22 cellular contexts compared by ENCODE assay signal in genomic region chr15:66131200-66131599, GRCh38.
DNase-seq lines count a peak whose midpoint lies in the region; ATAC-seq and TF ChIP-seq lines count a peak whose summit lies in the region.
"Had no signal": no experiment of that assay in that cellular context is flagged by ENCODE, and none has a peak within 500 bp of the region (broad histone marks: within the 10 kb centered on the region; RNA-seq: fewer than 3 reads in every experiment).

No MANE protein-coding gene starts in this region.

- H3K4me3 ChIP-seq in right atrium auricular region (no peak overlapping the region), upper lobe of right lung (no peak overlapping the region)
- H3K4me3 ChIP-seq: coronary artery, esophagus squamous epithelium, gastrocnemius medialis, skin epidermis, uterus had no signal

- TF ChIP-seq CTCF in right atrium auricular region (IDR thresholded peaks at IDR 0.05) (no peak), upper lobe of right lung (IDR thresholded peaks at IDR 0.05) (no peak)

- H3K4me1 ChIP-seq in right atrium auricular region (peaks cover 0 to 7% of the 10 kb centered on the region in 2 donors), upper lobe of right lung (peaks cover 3% of the 10 kb centered on the region)
- H3K4me1 ChIP-seq: esophagus squamous epithelium, gastrocnemius medialis, uterus had no signal

- DNase-seq in Right ventricle myocardium inferior (ENCODE audit: missing footprints), result peak; percentile 28
- no peak for DNase-seq in right atrium auricular region (ENCODE audit: low spot score)
- peak; percentile 79 for DNase-seq in NCI-H524 treated with DMSO at 0.1 percent for 48 hours (lab: John Stamatoyannopoulos, UW)
- DNase-seq in left ventricle myocardium superior, result no peak
- DNase-seq in upper lobe of right lung, result no peak
- no peak for DNase-seq in stimulated activated naive CD4-positive, alpha-beta T cell treated with Interleukin-2 at 50 U/mL for 16 hours (lab: John Stamatoyannopoulos, UW)
- DNase-seq in AG08396 (ENCODE audit: low spot score), result no peak
- DNase-seq: activated CD4-positive, alpha-beta T cell treated with anti-CD3 and anti-CD28 coated beads, Interleukin-2, amount 50 U/mL, for 1 hour; activated CD8-positive, alpha-beta memory T cell treated with anti-CD3 and anti-CD28 coated beads, Interleukin-2, amount 10 ng/mL, durations not matched to agents 7 days and 5 days; activated naive CD4-positive, alpha-beta T cell treated with Interleukin-2 at 50 U/mL for 16 hours; activated T-cell treated with anti-CD3 and anti-CD28 coated beads, Interleukin-2, amount 50 U/mL, for 72 hours; Calu3; endodermal cell; esophagus squamous epithelium; gastrocnemius medialis; hippocampal formation; NCI-H2081; T-helper 9 cell; uterus had no signal

- no peak overlapping the region for H3K27ac ChIP-seq in right atrium auricular region
- no peak overlapping the region for H3K27ac ChIP-seq in upper lobe of right lung
- H3K27ac ChIP-seq: coronary artery, esophagus squamous epithelium, gastrocnemius medialis, skin epidermis, uterus had no signal

- intact Hi-C loops in Right ventricle myocardium inferior (cut with DNase I), result no loop called here
- intact Hi-C loops in left ventricle myocardium superior (cut with micrococcal nuclease), result no loop called here
- intact Hi-C loops in upper lobe of right lung (cut with DNase I), result no loop called here

- H3K27me3 ChIP-seq in right atrium auricular region (no peaks in the 10 kb centered on the region), upper lobe of right lung (no peaks in the 10 kb centered on the region)
- H3K27me3 ChIP-seq: gastrocnemius medialis, uterus had no signal

- ATAC-seq in Right ventricle myocardium inferior, result peak; percentile 38
- ATAC-seq in left ventricle myocardium superior, result peak; percentile 56
- ATAC-seq in upper lobe of right lung, result peak; percentile 62
- no peak for ATAC-seq in GM21390 (IDR thresholded peaks at IDR 0.05; ENCODE audit: unreplicated experiment)
- ATAC-seq: activated CD8-positive, alpha-beta memory T cell treated with anti-CD3 and anti-CD28 coated beads, Interleukin-2, amount 10 ng/mL, durations not matched to agents 7 days and 5 days; activated T-cell treated with anti-CD3 and anti-CD28 coated beads, Interleukin-2, amount 50 U/mL, for 72 hours; gastrocnemius medialis had no signal

- no peaks in the 10 kb centered on the region for H3K36me3 ChIP-seq in right atrium auricular region
- H3K36me3 ChIP-seq in upper lobe of right lung, result no peaks in the 10 kb centered on the region
- H3K36me3 ChIP-seq: esophagus squamous epithelium, gastrocnemius medialis, uterus had no signal

- H3K9me3 ChIP-seq in right atrium auricular region (no peaks in the 10 kb centered on the region), upper lobe of right lung (no peaks in the 10 kb centered on the region)
- H3K9me3 ChIP-seq: esophagus squamous epithelium, gastrocnemius medialis, uterus had no signal

Comparison
In these comparisons a context has a peak if more than half of its experiments do, and no peak if none do; other contexts are left out.
1. DNase-seq: peak in Right ventricle myocardium inferior (single experiment) and NCI-H524 treated with DMSO at 0.1 percent for 48 hours (single experiment); none in right atrium auricular region (single experiment), left ventricle myocardium superior (single experiment), upper lobe of right lung (single experiment), stimulated activated naive CD4-positive, alpha-beta T cell treated with Interleukin-2 at 50 U/mL for 16 hours (single experiment) and AG08396 (single experiment).